Comparison of ENCODE assay signal across 9 cellular contexts in genomic region chr5:135456238-135457099, GRCh38. TPM values are rescaled to one million over a fixed set of nuclear protein-coding genes. Genes with fewer than 3 reads are reported as not detected.
DNase-seq lines count a peak whose midpoint lies in the region; ATAC-seq and TF ChIP-seq lines count a peak whose summit lies in the region.
"Had no signal": no experiment of that assay in that cellular context is flagged by ENCODE, and none has a peak within 500 bp of the region (broad histone marks: within the 10 kb centered on the region; RNA-seq: fewer than 3 reads in every experiment).

No MANE protein-coding gene starts in this region.

- no peaks in the 10 kb centered on the region for H3K27me3 ChIP-seq in adipocyte (replicated peaks; ENCODE audit: control insufficient read depth, insufficient read depth, low read length)

- no peaks in the 10 kb centered on the region for H3K9me3 Mint-ChIP-seq in progenitor cell of endocrine pancreas (ENCODE audit: low read depth)

- TF ChIP-seq CTCF in progenitor cell of endocrine pancreas (IDR thresholded peaks at IDR 0.05; ENCODE audit: unreplicated experiment): no peak

- no peaks in the 10 kb centered on the region for H3K36me3 ChIP-seq in adipocyte (ENCODE audit: control insufficient read depth, insufficient read depth, low read length, severe bottlenecking)

- peak overlapping the region; percentile 16 for H3K9ac ChIP-seq in adipocyte (ENCODE audit: low read length)

- peak overlapping the region; percentile 47 for H3K4me3 ChIP-seq in adipocyte (ENCODE audit: low read length)

- H3K36me3 Mint-ChIP-seq in progenitor cell of endocrine pancreas (ENCODE audit: insufficient read depth): no peaks in the 10 kb centered on the region

- H3K4me1 ChIP-seq in adipocyte (ENCODE audit: control insufficient read depth, insufficient read depth, low read length): peaks cover 45% of the 10 kb centered on the region

- no peaks in the 10 kb centered on the region for H3K4me1 Mint-ChIP-seq in progenitor cell of endocrine pancreas (ENCODE audit: low read depth)

- ATAC-seq in activated CD4-positive, CD25-positive, alpha-beta regulatory T cell treated with anti-CD3 and anti-CD28 coated beads, Interleukin-2, amount 50 U/mL, for 24 hours: peak; percentile 17 to 33
- peak; percentile 46 for ATAC-seq in HG03196 (IDR thresholded peaks at IDR 0.05; ENCODE audit: unreplicated experiment)

- no peak overlapping the region for H3K27ac Mint-ChIP-seq in progenitor cell of endocrine pancreas
- H3K27ac Mint-ChIP-seq: B cell had no signal

- peaks cover 44% of the 10 kb centered on the region for H3K27me3 Mint-ChIP-seq in progenitor cell of endocrine pancreas

- H3K9me3 ChIP-seq in adipocyte (ENCODE audit: control insufficient read depth, low read length): no peaks in the 10 kb centered on the region

- no peak for DNase-seq in activated CD4-positive, CD25-positive, alpha-beta regulatory T cell (lab: John Stamatoyannopoulos, UW)
- DNase-seq in adipocyte (ENCODE audit: low read depth): peak; percentile 90
- DNase-seq in medulla oblongata (ENCODE audit: extremely low spot score): peak; percentile 72
- DNase-seq in progenitor cell of endocrine pancreas (ENCODE audit: low spot score, unreplicated experiment): no peak
- no peak for DNase-seq in activated CD8-positive, alpha-beta memory T cell treated with anti-CD3 and anti-CD28 coated beads for 24 hours
- no peak for DNase-seq in NCI-H69 (lab: John Stamatoyannopoulos, UW)

- H3K4me3 Mint-ChIP-seq in progenitor cell of endocrine pancreas (ENCODE audit: low read depth): no peak overlapping the region
- H3K4me3 Mint-ChIP-seq: B cell had no signal

RNA-seq across cellular contexts. Expression of gene TIFAB, which starts 4.3 kb away (rescaled TPM):
- total RNA-seq in progenitor cell of endocrine pancreas: not detected in 2 replicates
- total RNA-seq: B cell had no signal

RNA-seq across cellular contexts. Expression of gene DCANP1, which starts 9.3 kb away (rescaled TPM):
- total RNA-seq in progenitor cell of endocrine pancreas: not detected in 2 replicates
- total RNA-seq: B cell had no signal

RNA-seq across cellular contexts. Expression of gene MACROH2A1, which starts 57.4 kb away (rescaled TPM):
- total RNA-seq in progenitor cell of endocrine pancreas: 311 and 319 TPM in 2 replicates

Comparison
In these comparisons a context has a peak if more than half of its experiments do, and no peak if none do; other contexts are left out.
1. DNase-seq: peak in adipocyte (single experiment) and medulla oblongata (single experiment); none in activated CD4-positive, CD25-positive, alpha-beta regulatory T cell (0 of 4), progenitor cell of endocrine pancreas (single experiment), activated CD8-positive, alpha-beta memory T cell treated with anti-CD3 and anti-CD28 coated beads for 24 hours (single experiment) and NCI-H69 (single experiment).